In the genomic region with DNA sequence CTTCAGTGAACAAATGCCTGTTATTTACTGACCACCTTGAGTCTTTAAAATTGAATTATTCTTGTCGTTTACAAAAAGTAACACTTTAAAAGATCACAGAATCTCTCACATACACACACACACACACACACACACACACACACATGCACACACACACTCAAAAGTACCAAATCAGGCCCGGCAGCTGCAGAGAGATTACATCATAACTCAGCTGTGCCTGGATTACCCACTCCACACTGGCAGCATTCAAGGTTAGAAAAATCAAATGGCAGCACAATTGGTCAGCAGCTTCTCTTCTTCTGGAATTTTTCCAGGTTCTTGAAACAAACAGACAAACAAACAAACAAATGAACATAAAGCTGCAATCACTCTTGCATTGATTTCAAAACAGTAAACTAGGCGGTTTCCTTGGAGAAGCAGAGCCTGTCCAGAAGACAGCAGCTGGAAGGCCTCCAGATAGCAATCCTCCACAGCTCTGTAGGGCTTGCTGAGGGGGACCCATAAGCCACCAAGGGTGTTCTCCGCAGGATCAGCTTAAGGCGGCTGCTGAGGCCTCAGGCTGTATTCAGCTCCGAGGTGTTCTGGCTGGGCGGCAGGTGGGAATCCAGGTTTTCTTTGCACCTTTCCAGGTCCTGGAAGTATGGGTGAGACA, we compare ENCODE assay signal across 10 cellular contexts. TPM values are rescaled to one million over a fixed set of nuclear protein-coding genes. Genes with fewer than 3 reads are reported as not detected.
DNase-seq lines count a peak whose midpoint lies in the region; ATAC-seq and TF ChIP-seq lines count a peak whose summit lies in the region.
"Had no signal": no experiment of that assay in that cellular context is flagged by ENCODE, and none has a peak within 500 bp of the region (broad histone marks: within the 10 kb centered on the region; RNA-seq: fewer than 3 reads in every experiment).

No MANE protein-coding gene starts in this region.

- no peak overlapping the region for H3K56ac ChIP-seq in H9 (ENCODE audit: insufficient read length, low read depth, low read length)

- H2AK5ac ChIP-seq in H9 (ENCODE audit: insufficient read length, low read length): no peak overlapping the region

- H2BK20ac ChIP-seq in H9 (ENCODE audit: low read depth, low read length, poor library complexity, severe bottlenecking): no peak overlapping the region

- no peak for DNase-seq in H9
- DNase-seq in NCI-H2196 (lab: John Stamatoyannopoulos, UW; ENCODE audit: unreplicated experiment): peak; percentile 48
- peak in 1 of 3 donors; percentile 21 for DNase-seq in mucosa of descending colon
- DNase-seq in left lobe of liver (ENCODE audit: low spot score): no peak
- no peak for DNase-seq in activated CD4-positive, alpha-beta T cell treated with anti-CD3 and anti-CD28 coated beads for 1 hour
- no peak for DNase-seq in HuH-7.5 (ENCODE audit: low spot score)
- DNase-seq: amniotic stem cell had no signal

- no peaks in the 10 kb centered on the region for H3K27me3 ChIP-seq in H9 (ENCODE audit: insufficient read depth, low read length)

- H3K9ac ChIP-seq in H9 (ENCODE audit: extremely low read depth, insufficient read length, low read length): no peak overlapping the region

- no peak overlapping the region for H3K4me2 ChIP-seq in H9 (ENCODE audit: insufficient read depth, insufficient read length, low read length)

- no peaks in the 10 kb centered on the region for H3K9me3 Mint-ChIP-seq in H9

- H3K4me3 Mint-ChIP-seq in H9: no peak overlapping the region

- no peaks in the 10 kb centered on the region; the same call in 1 of the 2 replicates for H3K27me3 Mint-ChIP-seq in H9 (ENCODE audit: low read depth)

- no peaks in the 10 kb centered on the region for H3K79me2 ChIP-seq in H9 (ENCODE audit: insufficient read depth, low read length)

- H3K79me1 ChIP-seq in H9 (ENCODE audit: insufficient read depth, low read depth, low read length, poor library complexity, severe bottlenecking): no peaks in the 10 kb centered on the region

- ATAC-seq in mucosa of descending colon (peak; percentile 62), left lobe of liver (no peak), HG03196 (IDR thresholded peaks at IDR 0.05; ENCODE audit: unreplicated experiment) (no peak)
- ATAC-seq: HCT116 had no signal

- no peak overlapping the region for H3K4me3 ChIP-seq in mucosa of descending colon

- no peak overlapping the region for H4K5ac ChIP-seq in H9 (ENCODE audit: insufficient read length, low read depth, low read length)

- H3K18ac ChIP-seq in H9 (ENCODE audit: insufficient read length, low read depth, low read length): no peak overlapping the region

- H3K23me2 ChIP-seq in H9 (ENCODE audit: insufficient read length, low read depth, low read length, poor library complexity, severe bottlenecking): no peaks in the 10 kb centered on the region

- intact Hi-C loops in mucosa of descending colon (cut with DNase I, micrococcal nuclease): no loop called here

- H3K27ac ChIP-seq in H9 (ENCODE audit: insufficient read length, low read depth, low read length) (no peak overlapping the region), cingulate gyrus (ENCODE audit: low read depth, low read length) (peak overlapping the region; percentile 89)

- H2AFZ ChIP-seq in H9 (ENCODE audit: low read length): no peak overlapping the region

- H2BK12ac ChIP-seq in H9 (ENCODE audit: insufficient read length, low read depth, low read length): no peak overlapping the region

- H4K91ac ChIP-seq in H9 (ENCODE audit: insufficient read length, low read depth, low read length): no peak overlapping the region

- no peaks in the 10 kb centered on the region for H4K20me1 ChIP-seq in H9 (ENCODE audit: control insufficient read depth, insufficient read depth, insufficient read length)

- H3K23ac ChIP-seq in H9 (ENCODE audit: insufficient read length, low read depth, low read length): no peak overlapping the region

- no peak overlapping the region for H3K4ac ChIP-seq in H9 (ENCODE audit: low read depth, low read length)

- H4K8ac ChIP-seq in H9 (replicated peaks; ENCODE audit: insufficient read length, low read depth, low read length): no peak overlapping the region

- H3K27ac Mint-ChIP-seq in H9: peak overlapping the region in 1 of 3 experiments; percentile 26; a peak in 2 of 7 replicates

- no CpG with 5 or more reads among the region's 7 CpGs for WGBS in H9 (ENCODE audit: extremely low coverage, insufficient read length, low lambda C conversion rate)

- H3T11ph ChIP-seq in H9 (ENCODE audit: low read length): no peak overlapping the region

- no peak overlapping the region for H2BK15ac ChIP-seq in H9 (ENCODE audit: low read depth, low read length)

- H3K9me3 ChIP-seq in H9 (ENCODE audit: control insufficient read depth, low read depth, low read length) (no peaks in the 10 kb centered on the region), mucosa of descending colon (no peaks in the 10 kb centered on the region)

- H2BK5ac ChIP-seq in H9 (ENCODE audit: insufficient read length, low read length): no peak overlapping the region

- TF ChIP-seq CTCF in H9 (conservative IDR thresholded peaks at IDR 0.05) (no peak), mucosa of descending colon (IDR thresholded peaks at IDR 0.05) (no peak)

- peaks cover 8 to 11% of the 10 kb centered on the region in 2 experiments for H3K4me1 Mint-ChIP-seq in H9

- no peak overlapping the region for H3K14ac ChIP-seq in H9 (ENCODE audit: insufficient read depth, low read length)

- H2BK120ac ChIP-seq in H9 (ENCODE audit: low read depth, low read length, poor library complexity, severe bottlenecking): peak overlapping the region; percentile 23

- H3K4me1 ChIP-seq in H9 (ENCODE audit: insufficient read depth, low read length) (no peaks in the 10 kb centered on the region), mucosa of descending colon (ENCODE audit: low read depth) (peaks cover 5% of the 10 kb centered on the region)

- no peaks in the 10 kb centered on the region for H3K36me3 ChIP-seq in mucosa of descending colon (ENCODE audit: low read depth)

- H3K36me3 Mint-ChIP-seq in H9 (ENCODE audit: insufficient read depth in 1 of 3, low read depth in 3 of 3): peaks cover 0 to 5% (median 5%) of the 10 kb centered on the region in 3 experiments; a peak in 4 of 7 replicates

RNA-seq across cellular contexts. Expression of a gene that starts 24.5 kb away (rescaled TPM):
- total RNA-seq in H9 (2021): 39.2 and 41.2 TPM in 2 replicates
- 10 to 100 TPM; 17.3 to 25.7 (median 21.9) TPM for total RNA-seq in mucosa of descending colon
- total RNA-seq in left lobe of liver: 9.1 TPM
